ENCODE assay signal across 1 cellular context in the genomic region with DNA sequence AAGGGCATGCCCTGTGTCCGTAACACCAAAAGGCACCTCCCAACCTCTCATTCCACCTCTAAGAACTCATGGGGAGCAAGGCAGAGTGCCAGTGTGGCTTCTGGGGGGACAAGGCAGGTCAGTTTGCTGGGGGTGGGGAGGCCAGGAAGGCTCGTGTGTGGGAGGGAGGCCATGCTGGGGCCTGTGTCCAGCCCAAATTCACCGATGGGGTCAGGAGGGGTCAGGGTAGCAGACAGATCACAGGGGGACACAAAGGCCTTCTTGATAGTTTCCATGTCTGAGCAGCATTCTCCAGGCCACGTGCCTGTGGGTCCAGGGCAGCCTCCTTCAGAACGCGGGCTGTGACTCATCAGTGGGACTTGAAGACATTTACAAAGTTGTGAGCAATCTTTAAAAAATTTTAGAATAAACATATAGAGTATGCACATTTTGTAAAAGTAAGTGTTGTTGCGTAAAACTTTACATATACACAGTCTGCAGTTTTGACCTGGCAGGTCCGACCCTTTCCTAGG.
TF ChIP-seq lines count a peak whose summit lies in the region.

No MANE protein-coding gene starts in this region.

TF ChIP-seq in K562, 482 proteins besides CTCF, POLR2A, EP300 and RAD21 (continued from another document):
- peak; percentile 55 for TF ChIP-seq FOSL1 (tag; conservative IDR thresholded peaks at IDR 0.05)
- peak; percentile 56; the same call in 1 of the 2 replicates for TF ChIP-seq BHLHE40 (IDR thresholded peaks at IDR 0.05; ENCODE audit: low read length)
- no peak for TF ChIP-seq GABPB1 (CRISPR knock-in tag; IDR thresholded peaks at IDR 0.05)
- no peak for TF ChIP-seq PTBP1 (IDR thresholded peaks at IDR 0.05; ENCODE audit: low read depth, low read length)
- TF ChIP-seq GTF2F1 (IDR thresholded peaks at IDR 0.05; ENCODE audit: low read depth, low read length), result no peak
- TF ChIP-seq NEUROD1 (IDR thresholded peaks at IDR 0.05; ENCODE audit: borderline replicate concordance, low read depth, low read length, partially characterized antibody), result no peak
- no peak for TF ChIP-seq SMARCE1 (IDR thresholded peaks at IDR 0.05)
- no peak for TF ChIP-seq HOXB6 (CRISPR knock-in tag; IDR thresholded peaks at IDR 0.05; ENCODE audit: borderline replicate concordance)
- TF ChIP-seq ZNF140 (CRISPR knock-in tag; IDR thresholded peaks at IDR 0.05), result no peak
- TF ChIP-seq, protein P1, sequence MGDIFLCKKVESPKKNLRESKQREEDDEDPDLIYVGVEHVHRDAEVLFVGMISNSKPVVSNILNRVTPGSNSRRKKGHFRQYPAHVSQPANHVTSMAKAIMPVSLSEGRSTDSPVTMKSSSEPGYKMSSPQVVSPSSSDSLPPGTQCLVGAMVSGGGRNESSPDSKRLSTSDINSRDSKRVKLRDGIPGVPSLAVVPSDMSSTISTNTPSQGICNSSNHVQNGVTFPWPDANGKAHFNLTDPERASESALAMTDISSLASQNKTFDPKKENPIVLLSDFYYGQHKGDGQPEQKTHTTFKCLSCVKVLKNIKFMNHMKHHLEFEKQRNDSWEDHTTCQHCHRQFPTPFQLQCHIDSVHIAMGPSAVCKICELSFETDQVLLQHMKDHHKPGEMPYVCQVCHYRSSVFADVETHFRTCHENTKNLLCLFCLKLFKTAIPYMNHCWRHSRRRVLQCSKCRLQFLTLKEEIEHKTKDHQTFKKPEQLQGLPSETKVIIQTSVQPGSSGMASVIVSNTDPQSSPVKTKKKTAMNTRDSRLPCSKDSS (IDR thresholded peaks at IDR 0.05; ENCODE audit: low read depth, partially characterized antibody), result no peak
- TF ChIP-seq YBX1 (IDR thresholded peaks at IDR 0.05), result no peak
- no peak for TF ChIP-seq DDX20 (tag; IDR thresholded peaks at IDR 0.05; ENCODE audit: low read depth)
- TF ChIP-seq, protein P2, sequence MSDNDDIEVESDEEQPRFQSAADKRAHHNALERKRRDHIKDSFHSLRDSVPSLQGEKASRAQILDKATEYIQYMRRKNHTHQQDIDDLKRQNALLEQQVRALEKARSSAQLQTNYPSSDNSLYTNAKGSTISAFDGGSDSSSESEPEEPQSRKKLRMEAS (CRISPR knock-in tag; IDR thresholded peaks at IDR 0.05), result peak; percentile 82
- TF ChIP-seq SNIP1 (IDR thresholded peaks at IDR 0.05; ENCODE audit: low read depth), result 0 out of 2 replicates have a peak, but pooled peaks have one; percentile 31
- TF ChIP-seq JUND (IDR thresholded peaks at IDR 0.05; ENCODE audit: borderline replicate concordance, low read depth, low read length), result peak; percentile 22; the same call in 1 of the 2 replicates
- TF ChIP-seq JUND (tag; IDR thresholded peaks at IDR 0.05; ENCODE audit: borderline replicate concordance, low read depth, low read length), result no peak
- TF ChIP-seq, protein P3, sequence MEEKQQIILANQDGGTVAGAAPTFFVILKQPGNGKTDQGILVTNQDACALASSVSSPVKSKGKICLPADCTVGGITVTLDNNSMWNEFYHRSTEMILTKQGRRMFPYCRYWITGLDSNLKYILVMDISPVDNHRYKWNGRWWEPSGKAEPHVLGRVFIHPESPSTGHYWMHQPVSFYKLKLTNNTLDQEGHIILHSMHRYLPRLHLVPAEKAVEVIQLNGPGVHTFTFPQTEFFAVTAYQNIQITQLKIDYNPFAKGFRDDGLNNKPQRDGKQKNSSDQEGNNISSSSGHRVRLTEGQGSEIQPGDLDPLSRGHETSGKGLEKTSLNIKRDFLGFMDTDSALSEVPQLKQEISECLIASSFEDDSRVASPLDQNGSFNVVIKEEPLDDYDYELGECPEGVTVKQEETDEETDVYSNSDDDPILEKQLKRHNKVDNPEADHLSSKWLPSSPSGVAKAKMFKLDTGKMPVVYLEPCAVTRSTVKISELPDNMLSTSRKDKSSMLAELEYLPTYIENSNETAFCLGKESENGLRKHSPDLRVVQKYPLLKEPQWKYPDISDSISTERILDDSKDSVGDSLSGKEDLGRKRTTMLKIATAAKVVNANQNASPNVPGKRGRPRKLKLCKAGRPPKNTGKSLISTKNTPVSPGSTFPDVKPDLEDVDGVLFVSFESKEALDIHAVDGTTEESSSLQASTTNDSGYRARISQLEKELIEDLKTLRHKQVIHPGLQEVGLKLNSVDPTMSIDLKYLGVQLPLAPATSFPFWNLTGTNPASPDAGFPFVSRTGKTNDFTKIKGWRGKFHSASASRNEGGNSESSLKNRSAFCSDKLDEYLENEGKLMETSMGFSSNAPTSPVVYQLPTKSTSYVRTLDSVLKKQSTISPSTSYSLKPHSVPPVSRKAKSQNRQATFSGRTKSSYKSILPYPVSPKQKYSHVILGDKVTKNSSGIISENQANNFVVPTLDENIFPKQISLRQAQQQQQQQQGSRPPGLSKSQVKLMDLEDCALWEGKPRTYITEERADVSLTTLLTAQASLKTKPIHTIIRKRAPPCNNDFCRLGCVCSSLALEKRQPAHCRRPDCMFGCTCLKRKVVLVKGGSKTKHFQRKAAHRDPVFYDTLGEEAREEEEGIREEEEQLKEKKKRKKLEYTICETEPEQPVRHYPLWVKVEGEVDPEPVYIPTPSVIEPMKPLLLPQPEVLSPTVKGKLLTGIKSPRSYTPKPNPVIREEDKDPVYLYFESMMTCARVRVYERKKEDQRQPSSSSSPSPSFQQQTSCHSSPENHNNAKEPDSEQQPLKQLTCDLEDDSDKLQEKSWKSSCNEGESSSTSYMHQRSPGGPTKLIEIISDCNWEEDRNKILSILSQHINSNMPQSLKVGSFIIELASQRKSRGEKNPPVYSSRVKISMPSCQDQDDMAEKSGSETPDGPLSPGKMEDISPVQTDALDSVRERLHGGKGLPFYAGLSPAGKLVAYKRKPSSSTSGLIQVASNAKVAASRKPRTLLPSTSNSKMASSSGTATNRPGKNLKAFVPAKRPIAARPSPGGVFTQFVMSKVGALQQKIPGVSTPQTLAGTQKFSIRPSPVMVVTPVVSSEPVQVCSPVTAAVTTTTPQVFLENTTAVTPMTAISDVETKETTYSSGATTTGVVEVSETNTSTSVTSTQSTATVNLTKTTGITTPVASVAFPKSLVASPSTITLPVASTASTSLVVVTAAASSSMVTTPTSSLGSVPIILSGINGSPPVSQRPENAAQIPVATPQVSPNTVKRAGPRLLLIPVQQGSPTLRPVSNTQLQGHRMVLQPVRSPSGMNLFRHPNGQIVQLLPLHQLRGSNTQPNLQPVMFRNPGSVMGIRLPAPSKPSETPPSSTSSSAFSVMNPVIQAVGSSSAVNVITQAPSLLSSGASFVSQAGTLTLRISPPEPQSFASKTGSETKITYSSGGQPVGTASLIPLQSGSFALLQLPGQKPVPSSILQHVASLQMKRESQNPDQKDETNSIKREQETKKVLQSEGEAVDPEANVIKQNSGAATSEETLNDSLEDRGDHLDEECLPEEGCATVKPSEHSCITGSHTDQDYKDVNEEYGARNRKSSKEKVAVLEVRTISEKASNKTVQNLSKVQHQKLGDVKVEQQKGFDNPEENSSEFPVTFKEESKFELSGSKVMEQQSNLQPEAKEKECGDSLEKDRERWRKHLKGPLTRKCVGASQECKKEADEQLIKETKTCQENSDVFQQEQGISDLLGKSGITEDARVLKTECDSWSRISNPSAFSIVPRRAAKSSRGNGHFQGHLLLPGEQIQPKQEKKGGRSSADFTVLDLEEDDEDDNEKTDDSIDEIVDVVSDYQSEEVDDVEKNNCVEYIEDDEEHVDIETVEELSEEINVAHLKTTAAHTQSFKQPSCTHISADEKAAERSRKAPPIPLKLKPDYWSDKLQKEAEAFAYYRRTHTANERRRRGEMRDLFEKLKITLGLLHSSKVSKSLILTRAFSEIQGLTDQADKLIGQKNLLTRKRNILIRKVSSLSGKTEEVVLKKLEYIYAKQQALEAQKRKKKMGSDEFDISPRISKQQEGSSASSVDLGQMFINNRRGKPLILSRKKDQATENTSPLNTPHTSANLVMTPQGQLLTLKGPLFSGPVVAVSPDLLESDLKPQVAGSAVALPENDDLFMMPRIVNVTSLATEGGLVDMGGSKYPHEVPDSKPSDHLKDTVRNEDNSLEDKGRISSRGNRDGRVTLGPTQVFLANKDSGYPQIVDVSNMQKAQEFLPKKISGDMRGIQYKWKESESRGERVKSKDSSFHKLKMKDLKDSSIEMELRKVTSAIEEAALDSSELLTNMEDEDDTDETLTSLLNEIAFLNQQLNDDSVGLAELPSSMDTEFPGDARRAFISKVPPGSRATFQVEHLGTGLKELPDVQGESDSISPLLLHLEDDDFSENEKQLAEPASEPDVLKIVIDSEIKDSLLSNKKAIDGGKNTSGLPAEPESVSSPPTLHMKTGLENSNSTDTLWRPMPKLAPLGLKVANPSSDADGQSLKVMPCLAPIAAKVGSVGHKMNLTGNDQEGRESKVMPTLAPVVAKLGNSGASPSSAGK (IDR thresholded peaks at IDR 0.05), result peak; percentile 68
- TF ChIP-seq, protein P4, sequence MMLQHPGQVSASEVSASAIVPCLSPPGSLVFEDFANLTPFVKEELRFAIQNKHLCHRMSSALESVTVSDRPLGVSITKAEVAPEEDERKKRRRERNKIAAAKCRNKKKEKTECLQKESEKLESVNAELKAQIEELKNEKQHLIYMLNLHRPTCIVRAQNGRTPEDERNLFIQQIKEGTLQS (IDR thresholded peaks at IDR 0.05), result peak; percentile 33
- TF ChIP-seq, protein P4 (CRISPR knock-in tag; conservative IDR thresholded peaks at IDR 0.05), result no peak
- TF ChIP-seq ZNF589 (CRISPR knock-in tag; IDR thresholded peaks at IDR 0.05; ENCODE audit: low read depth), result no peak
- no peak for TF ChIP-seq NONO (IDR thresholded peaks at IDR 0.05; ENCODE audit: low read depth in 2 of 2, low read length in 1 of 2)
- TF ChIP-seq ATF7 (IDR thresholded peaks at IDR 0.05), result no peak
- TF ChIP-seq, protein P5, sequence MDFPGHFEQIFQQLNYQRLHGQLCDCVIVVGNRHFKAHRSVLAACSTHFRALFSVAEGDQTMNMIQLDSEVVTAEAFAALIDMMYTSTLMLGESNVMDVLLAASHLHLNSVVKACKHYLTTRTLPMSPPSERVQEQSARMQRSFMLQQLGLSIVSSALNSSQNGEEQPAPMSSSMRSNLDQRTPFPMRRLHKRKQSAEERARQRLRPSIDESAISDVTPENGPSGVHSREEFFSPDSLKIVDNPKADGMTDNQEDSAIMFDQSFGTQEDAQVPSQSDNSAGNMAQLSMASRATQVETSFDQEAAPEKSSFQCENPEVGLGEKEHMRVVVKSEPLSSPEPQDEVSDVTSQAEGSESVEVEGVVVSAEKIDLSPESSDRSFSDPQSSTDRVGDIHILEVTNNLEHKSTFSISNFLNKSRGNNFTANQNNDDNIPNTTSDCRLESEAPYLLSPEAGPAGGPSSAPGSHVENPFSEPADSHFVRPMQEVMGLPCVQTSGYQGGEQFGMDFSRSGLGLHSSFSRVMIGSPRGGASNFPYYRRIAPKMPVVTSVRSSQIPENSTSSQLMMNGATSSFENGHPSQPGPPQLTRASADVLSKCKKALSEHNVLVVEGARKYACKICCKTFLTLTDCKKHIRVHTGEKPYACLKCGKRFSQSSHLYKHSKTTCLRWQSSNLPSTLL (IDR thresholded peaks at IDR 0.05), result no peak
